8 cellular contexts compared by ENCODE assay signal in the genomic region with DNA sequence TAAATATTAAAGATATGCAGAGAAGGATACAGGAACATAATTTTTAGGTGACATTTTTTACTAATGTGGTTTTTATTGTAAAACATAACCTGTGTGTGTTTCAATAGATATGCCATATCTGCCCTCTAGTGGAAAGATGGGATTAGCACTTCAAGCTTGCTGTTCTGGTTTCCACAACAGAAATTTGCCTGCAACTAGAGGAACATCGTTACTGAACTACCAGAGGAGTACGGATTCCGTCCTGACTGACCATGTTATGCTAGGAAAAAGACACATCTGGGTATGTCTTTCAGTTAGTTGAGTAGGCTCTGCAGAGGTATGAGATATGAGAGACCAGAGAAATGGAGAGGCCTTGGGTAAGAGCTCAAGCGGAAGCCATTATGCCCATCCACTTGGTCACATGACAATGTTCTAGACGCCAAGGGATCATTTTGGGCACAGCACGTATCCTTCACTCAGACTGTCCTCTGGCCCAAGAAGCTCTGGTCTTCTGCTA.
DNase-seq lines count a peak whose midpoint lies in the region; ATAC-seq, FAIRE-seq and TF ChIP-seq lines count a peak whose summit lies in the region.

No MANE protein-coding gene starts in this region.

- FAIRE-seq in K562 (lab: Jason Lieb, UNC): peak; percentile 86

- POLR2A ChIA-PET in K562 (lab: Yijun Ruan, JAX): no interaction called here

- H3K36me3 ChIP-seq in K562 (ENCODE audit: control insufficient read depth, insufficient read depth, low read length): no peaks in the 10 kb centered on the region

- H3K4me3 ChIP-seq in K562: no peak overlapping the region

- in situ Hi-C loops in K562 (cut with MboI): loop anchor here (25.0 kb wide), 1 partner anchor 557 kb away; no protein-coding TSS in a partner anchor

- no peaks in the 10 kb centered on the region for H3K9me1 ChIP-seq in K562 (ENCODE audit: control insufficient read depth, insufficient read depth, low read length)

- CTCF ChIA-PET in K562 (lab: Yijun Ruan, JAX; ENCODE audit: low intra/inter-chr PET ratio): interaction anchor here (1.1 kb wide), 1 partner anchor 551 kb away, joined by 3 read pairs; no protein-coding TSS in a partner anchor

- H3K36me3 Mint-ChIP-seq in activated T-cell treated with anti-CD3 and anti-CD28 coated beads, Interleukin-2, amount 50 U/mL, for 24 hours (ENCODE audit: low read depth): no peaks in the 10 kb centered on the region
- H3K36me3 Mint-ChIP-seq in stimulated activated memory B cell treated with anti-CD40 and anti-IgM and Interleukin-4, amounts not matched to agents 10 μg/mL and 1 μg/mL and 100 μg/mL, for 72 hours: no peaks in the 10 kb centered on the region

- H3K4me3 Mint-ChIP-seq in activated T-cell treated with anti-CD3 and anti-CD28 coated beads, Interleukin-2, amount 50 U/mL, for 24 hours: peak overlapping the region; percentile 25
- H3K4me3 Mint-ChIP-seq in stimulated activated memory B cell treated with anti-CD40 and anti-IgM and Interleukin-4, amounts not matched to agents 10 μg/mL and 1 μg/mL and 100 μg/mL, for 72 hours: peak overlapping the region; percentile 68

- TF ChIP-seq CTCF in K562 (IDR thresholded peaks at IDR 0.05 in 2 of 3, conservative IDR thresholded peaks at IDR 0.05 in 1 of 3; ENCODE audit: insufficient read depth in 2 of 3, low read depth in 1 of 3, low read length in 3 of 3): peak; percentile 19 to 70 (median 58); a peak in 4 of 6 replicates

- intact Hi-C loops in K562 (cut with micrococcal nuclease): loop anchor here (10.0 kb wide), 1 partner anchor 555 kb away; no protein-coding TSS in a partner anchor

- ATAC-seq in GM21576 (IDR thresholded peaks at IDR 0.05; ENCODE audit: unreplicated experiment): peak; percentile 92
- ATAC-seq in K562: peak; percentile 88
- peak; percentile 72 for ATAC-seq in stimulated activated memory B cell treated with anti-CD40 and anti-IgM and Interleukin-4, amounts not matched to agents 10 μg/mL and 1 μg/mL and 100 μg/mL, for 72 hours

- no peak overlapping the region; a peak in 1 of 4 replicates for H3K9ac ChIP-seq in K562 (ENCODE audit: insufficient read depth in 1 of 2, low read depth in 2 of 2, low read length in 2 of 2)

- no peaks in the 10 kb centered on the region for H3K4me1 ChIP-seq in K562 (replicated peaks in 1 of 2; ENCODE audit: control insufficient read depth in 2 of 2, insufficient read depth in 2 of 2, low read length in 2 of 2)

- no peaks in the 10 kb centered on the region for H3K9me3 ChIP-seq in K562 (replicated peaks; ENCODE audit: control insufficient read depth, insufficient read depth, low read depth, low read length)

- DNase-seq in activated T-cell treated with anti-CD3 and anti-CD28 coated beads, Interleukin-2, amount 50 U/mL, for 24 hours: no peak
- no peak for DNase-seq in activated T-cell treated with anti-CD3 and anti-CD28 coated beads, Interleukin-2, amount 50 U/mL, for 1 hour
- peak; percentile 69 for DNase-seq in HT-29 (ENCODE audit: low spot score)
- peak; percentile 38 for DNase-seq in NOMO-1 treated with dmso at 0.1 percent for 144 hours (lab: John Stamatoyannopoulos, UW; ENCODE audit: unreplicated experiment)
- peak; percentile 11 to 44 (median 20) for DNase-seq in K562 (ENCODE audit: extremely low read depth in 1 of 4, low spot score in 3 of 4)
- peak; percentile 52 for DNase-seq in iPS-NIHi11 (ENCODE audit: low spot score)

- peak overlapping the region; percentile 38; the same call in 1 of the 2 replicates for H3K4me2 ChIP-seq in K562 (ENCODE audit: insufficient read depth, low read length)

- no peak overlapping the region for H3K27ac ChIP-seq in K562 (ENCODE audit: extremely low read depth, low read depth, low read length)

- H3K27ac Mint-ChIP-seq in activated T-cell treated with anti-CD3 and anti-CD28 coated beads, Interleukin-2, amount 50 U/mL, for 24 hours: no peak overlapping the region
- peak overlapping the region; percentile 4 for H3K27ac Mint-ChIP-seq in stimulated activated memory B cell treated with anti-CD40 and anti-IgM and Interleukin-4, amounts not matched to agents 10 μg/mL and 1 μg/mL and 100 μg/mL, for 72 hours

- 2% methylated on average over 5 of the region's 6 CpGs for WGBS in K562 (ENCODE audit: insufficient coverage, low coverage, missing lambda C conversion rate)

- no peak for TF ChIP-seq EP300 in K562 (IDR thresholded peaks at IDR 0.05; ENCODE audit: low read length)

- H3K27me3 ChIP-seq in K562 (ENCODE audit: control insufficient read depth in 2 of 2, insufficient read depth in 2 of 2, low read length in 2 of 2): no peaks in the 10 kb centered on the region

- H3K9me3 Mint-ChIP-seq in activated T-cell treated with anti-CD3 and anti-CD28 coated beads, Interleukin-2, amount 50 U/mL, for 24 hours: no peaks in the 10 kb centered on the region
- no peaks in the 10 kb centered on the region for H3K9me3 Mint-ChIP-seq in stimulated activated memory B cell treated with anti-CD40 and anti-IgM and Interleukin-4, amounts not matched to agents 10 μg/mL and 1 μg/mL and 100 μg/mL, for 72 hours

- peak; percentile 77 to 79 for TF ChIP-seq RAD21 in K562 (CRISPR knock-in tag; conservative IDR thresholded peaks at IDR 0.05 in 1 of 2, IDR thresholded peaks at IDR 0.05 in 1 of 2)

- H2AFZ ChIP-seq in K562 (ENCODE audit: low read depth, low read length): peak overlapping the region; percentile 81

- no peaks in the 10 kb centered on the region for H3K79me2 ChIP-seq in K562 (ENCODE audit: control insufficient read depth, insufficient read depth, low read length)

- no peak for TF ChIP-seq POLR2A in K562 (conservative IDR thresholded peaks at IDR 0.05)

- H4K20me1 ChIP-seq in K562 (replicated peaks; ENCODE audit: control insufficient read depth, insufficient read depth, low read length): no peaks in the 10 kb centered on the region

- H3K27me3 Mint-ChIP-seq in activated T-cell treated with anti-CD3 and anti-CD28 coated beads, Interleukin-2, amount 50 U/mL, for 24 hours: peaks cover 7% of the 10 kb centered on the region
- peaks cover 25% of the 10 kb centered on the region for H3K27me3 Mint-ChIP-seq in stimulated activated memory B cell treated with anti-CD40 and anti-IgM and Interleukin-4, amounts not matched to agents 10 μg/mL and 1 μg/mL and 100 μg/mL, for 72 hours

- no TSS peak for BruUV-seq in K562 (replicated peaks; lab: Mats Ljungman, UMichigan)

- H3K4me1 Mint-ChIP-seq in activated T-cell treated with anti-CD3 and anti-CD28 coated beads, Interleukin-2, amount 50 U/mL, for 24 hours (ENCODE audit: low read depth): peaks cover 2% of the 10 kb centered on the region
- peaks cover 6% of the 10 kb centered on the region for H3K4me1 Mint-ChIP-seq in stimulated activated memory B cell treated with anti-CD40 and anti-IgM and Interleukin-4, amounts not matched to agents 10 μg/mL and 1 μg/mL and 100 μg/mL, for 72 hours

TF ChIP-seq in K562, 482 proteins besides CTCF, POLR2A, EP300 and RAD21:
- TF ChIP-seq ETV5 (CRISPR knock-in tag; IDR thresholded peaks at IDR 0.05; ENCODE audit: low read depth): no peak
- TF ChIP-seq POLR3A (IDR thresholded peaks at IDR 0.05; ENCODE audit: borderline replicate concordance, extremely low read depth, insufficient read depth, insufficient read length): no peak
- TF ChIP-seq POLR3G (IDR thresholded peaks at IDR 0.05; ENCODE audit: extremely low read depth, insufficient read length, insufficient replicate concordance): no peak
- no peak for TF ChIP-seq FOSL1 (tag; conservative IDR thresholded peaks at IDR 0.05)
- peak; percentile 44; the same call in 1 of the 2 replicates for TF ChIP-seq TOE1 (IDR thresholded peaks at IDR 0.05; ENCODE audit: borderline replicate concordance)
- TF ChIP-seq TOE1 (CRISPR knock-in tag; IDR thresholded peaks at IDR 0.05; ENCODE audit: borderline replicate concordance, low read depth): no peak
- TF ChIP-seq ZNF584 (CRISPR knock-in tag; IDR thresholded peaks at IDR 0.05; ENCODE audit: low read depth): 0 out of 2 replicates have a peak, but pooled peaks have one; percentile 47
- no peak for TF ChIP-seq YBX1 (IDR thresholded peaks at IDR 0.05)
- TF ChIP-seq SRF (CRISPR knock-in tag; IDR thresholded peaks at IDR 0.05): no peak
- peak; percentile 34 for TF ChIP-seq SMC3 (conservative IDR thresholded peaks at IDR 0.05; ENCODE audit: insufficient read depth, low read depth, low read length)
- TF ChIP-seq, protein P1, sequence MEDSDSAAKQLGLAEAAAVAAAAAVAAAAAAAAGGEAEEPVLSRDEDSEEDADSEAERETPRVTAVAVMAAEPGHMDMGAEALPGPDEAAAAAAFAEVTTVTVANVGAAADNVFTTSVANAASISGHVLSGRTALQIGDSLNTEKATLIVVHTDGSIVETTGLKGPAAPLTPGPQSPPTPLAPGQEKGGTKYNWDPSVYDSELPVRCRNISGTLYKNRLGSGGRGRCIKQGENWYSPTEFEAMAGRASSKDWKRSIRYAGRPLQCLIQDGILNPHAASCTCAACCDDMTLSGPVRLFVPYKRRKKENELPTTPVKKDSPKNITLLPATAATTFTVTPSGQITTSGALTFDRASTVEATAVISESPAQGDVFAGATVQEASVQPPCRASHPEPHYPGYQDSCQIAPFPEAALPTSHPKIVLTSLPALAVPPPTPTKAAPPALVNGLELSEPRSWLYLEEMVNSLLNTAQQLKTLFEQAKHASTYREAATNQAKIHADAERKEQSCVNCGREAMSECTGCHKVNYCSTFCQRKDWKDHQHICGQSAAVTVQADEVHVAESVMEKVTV (CRISPR knock-in tag; IDR thresholded peaks at IDR 0.05): peak; percentile 42; the same call in 1 of the 2 replicates
- TF ChIP-seq, protein P2, sequence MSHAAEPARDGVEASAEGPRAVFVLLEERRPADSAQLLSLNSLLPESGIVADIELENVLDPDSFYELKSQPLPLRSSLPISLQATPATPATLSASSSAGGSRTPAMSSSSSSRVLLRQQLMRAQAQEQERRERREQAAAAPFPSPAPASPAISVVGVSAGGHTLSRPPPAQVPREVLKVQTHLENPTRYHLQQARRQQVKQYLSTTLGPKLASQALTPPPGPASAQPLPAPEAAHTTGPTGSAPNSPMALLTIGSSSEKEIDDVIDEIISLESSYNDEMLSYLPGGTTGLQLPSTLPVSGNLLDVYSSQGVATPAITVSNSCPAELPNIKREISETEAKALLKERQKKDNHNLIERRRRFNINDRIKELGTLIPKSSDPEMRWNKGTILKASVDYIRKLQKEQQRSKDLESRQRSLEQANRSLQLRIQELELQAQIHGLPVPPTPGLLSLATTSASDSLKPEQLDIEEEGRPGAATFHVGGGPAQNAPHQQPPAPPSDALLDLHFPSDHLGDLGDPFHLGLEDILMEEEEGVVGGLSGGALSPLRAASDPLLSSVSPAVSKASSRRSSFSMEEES (CRISPR knock-in tag; IDR thresholded peaks at IDR 0.05): peak; percentile 79
- TF ChIP-seq JUN (IDR thresholded peaks at IDR 0.05; ENCODE audit: borderline replicate concordance, low read depth, low read length): no peak
- no peak for TF ChIP-seq JUN (CRISPR knock-in tag; IDR thresholded peaks at IDR 0.05; ENCODE audit: borderline replicate concordance)
- no peak for TF ChIP-seq PTTG1 (tag; IDR thresholded peaks at IDR 0.05; ENCODE audit: low read depth)
- TF ChIP-seq ESRRB (CRISPR knock-in tag; IDR thresholded peaks at IDR 0.05; ENCODE audit: borderline replicate concordance): no peak
- TF ChIP-seq PHF21A (IDR thresholded peaks at IDR 0.05; ENCODE audit: borderline replicate concordance, low read depth): no peak

Comparison
In these comparisons a context has a peak if more than half of its experiments do, and no peak if none do; other contexts are left out.
1. DNase-seq: peak in HT-29 (single experiment), NOMO-1 treated with dmso at 0.1 percent for 144 hours (single experiment), K562 (4 of 4) and iPS-NIHi11 (single experiment); none in activated T-cell treated with anti-CD3 and anti-CD28 coated beads, Interleukin-2, amount 50 U/mL, for 24 hours (single experiment) and activated T-cell treated with anti-CD3 and anti-CD28 coated beads, Interleukin-2, amount 50 U/mL, for 1 hour (single experiment).
2. Peak in every context shown above with its lines, with median percentiles within 50 percentile points of each other: ATAC-seq.